In the genomic region with DNA sequence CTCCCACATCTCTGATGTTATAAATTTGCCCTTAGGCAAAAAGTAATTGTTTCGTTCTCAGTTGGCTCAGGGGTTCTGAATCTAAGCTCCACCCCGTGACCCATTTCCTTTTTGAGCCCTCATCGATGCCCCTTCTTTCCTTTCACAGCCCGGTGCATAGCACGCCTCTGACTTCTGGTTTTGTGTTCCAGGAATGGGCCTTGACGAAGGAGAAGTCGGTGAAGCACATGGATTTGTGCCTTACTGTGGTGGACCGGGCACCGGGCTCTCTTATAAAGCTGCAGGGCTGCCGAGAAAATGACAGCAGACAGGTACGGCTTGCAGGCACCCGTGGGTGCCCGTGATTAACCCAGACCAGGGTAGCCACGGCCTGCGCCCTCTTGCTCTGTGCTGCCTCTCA, we compare ENCODE assay signal across 14 cellular contexts.
DNase-seq lines count a peak whose midpoint lies in the region; ATAC-seq and TF ChIP-seq lines count a peak whose summit lies in the region.
"Had no signal": no experiment of that assay in that cellular context is flagged by ENCODE, and none has a peak within 500 bp of the region (broad histone marks: within the 10 kb centered on the region; RNA-seq: fewer than 3 reads in every experiment).

No MANE protein-coding gene starts in this region.

- H3K27ac Mint-ChIP-seq in T-helper 2 cell treated with Interferon-gamma antibody and Interleukin-4, amounts not matched to agents 5 μg/mL and 100 μg/mL, for 36 hours: peak overlapping the region; percentile 26

- ATAC-seq in HG03175 (IDR thresholded peaks at IDR 0.05; ENCODE audit: unreplicated experiment): no peak

- TF ChIP-seq CTCF in Peyer's patch (IDR thresholded peaks at IDR 0.05) (no peak), ascending aorta (IDR thresholded peaks at IDR 0.05) (no peak)

- peaks cover 0 to 28% (median 10%) of the 10 kb centered on the region in 4 donors for H3K4me1 ChIP-seq in Peyer's patch
- H3K4me1 ChIP-seq in ascending aorta: peaks cover 8 to 26% of the 10 kb centered on the region in 2 donors

- H3K36me3 ChIP-seq in Peyer's patch: peaks cover 0 to 34% (median 0%) of the 10 kb centered on the region in 3 donors
- H3K36me3 ChIP-seq in ascending aorta: peaks cover 28 to 29% of the 10 kb centered on the region in 2 donors

- H3K4me3 ChIP-seq in Peyer's patch (no peak overlapping the region), ascending aorta (no peak overlapping the region)
- H3K4me3 ChIP-seq: esophagus squamous epithelium had no signal

- peaks cover 13% of the 10 kb centered on the region for H3K36me3 Mint-ChIP-seq in T-helper 2 cell treated with Interferon-gamma antibody and Interleukin-4, amounts not matched to agents 5 μg/mL and 100 μg/mL, for 36 hours (ENCODE audit: low read depth)

- H3K9me3 ChIP-seq in Peyer's patch (no peaks in the 10 kb centered on the region), ascending aorta (no peaks in the 10 kb centered on the region)
- H3K9me3 ChIP-seq: esophagus squamous epithelium had no signal

- no peak for TF ChIP-seq POLR2A in Peyer's patch (IDR thresholded peaks at IDR 0.05)

- no peak for DNase-seq in T-helper 2 cell treated with Interferon-gamma antibody and Interleukin-4, amounts not matched to agents 5 μg/mL and 100 μg/mL, for 36 hours (ENCODE audit: low spot score)
- DNase-seq in T-helper 2 cell (no peak), Peyer's patch (peak in 2 of 3 donors; percentile 24 to 47), ascending aorta (ENCODE audit: low spot score in 2 of 2) (peak in 1 of 2 donors; percentile 62), pulmonary artery endothelial cell (ENCODE audit: low read depth, low spot score) (peak; percentile 52), T-helper 9 cell (no peak), NAMALWA (ENCODE audit: low spot score) (no peak)
- DNase-seq: esophagus squamous epithelium; NCI-H2107; SHP77; stimulated activated CD4-positive, alpha-beta T cell treated with anti-CD3 and anti-CD28 coated beads, Interleukin-2, amount 100 ng/mL, for 24 hours; T1000 had no signal

- peaks cover 46% of the 10 kb centered on the region for H3K4me1 Mint-ChIP-seq in T-helper 2 cell treated with Interferon-gamma antibody and Interleukin-4, amounts not matched to agents 5 μg/mL and 100 μg/mL, for 36 hours (ENCODE audit: low read depth)

- H3K4me3 Mint-ChIP-seq in T-helper 2 cell treated with Interferon-gamma antibody and Interleukin-4, amounts not matched to agents 5 μg/mL and 100 μg/mL, for 36 hours: no peak overlapping the region

- intact Hi-C loops in ascending aorta (cut with DNase I): no loop called here

- no peaks in the 10 kb centered on the region for H3K27me3 Mint-ChIP-seq in T-helper 2 cell treated with Interferon-gamma antibody and Interleukin-4, amounts not matched to agents 5 μg/mL and 100 μg/mL, for 36 hours (ENCODE audit: low read depth)

- no peaks in the 10 kb centered on the region for H3K9me3 Mint-ChIP-seq in T-helper 2 cell treated with Interferon-gamma antibody and Interleukin-4, amounts not matched to agents 5 μg/mL and 100 μg/mL, for 36 hours

- H3K27ac ChIP-seq in Peyer's patch (no peak overlapping the region), ascending aorta (peak overlapping the region; percentile 47 to 71)
- H3K27ac ChIP-seq: 22Rv1 had no signal

- H3K27me3 ChIP-seq in Peyer's patch (no peaks in the 10 kb centered on the region), ascending aorta (no peaks in the 10 kb centered on the region)
- H3K27me3 ChIP-seq: esophagus squamous epithelium had no signal

Comparison
In these comparisons a context has a peak if more than half of its experiments do, and no peak if none do; other contexts are left out.
1. DNase-seq: peak in Peyer's patch (2 of 3) and pulmonary artery endothelial cell (single experiment); none in T-helper 2 cell treated with Interferon-gamma antibody and Interleukin-4, amounts not matched to agents 5 μg/mL and 100 μg/mL, for 36 hours (single experiment), T-helper 2 cell (0 of 5), T-helper 9 cell (single experiment) and NAMALWA (single experiment).
2. H3K27ac ChIP-seq: peak in ascending aorta (2 of 2); none in Peyer's patch (0 of 4).